Comparison of ENCODE assay signal across 9 cellular contexts in genomic region chr19:18009412-18010066, GRCh38. TPM values are rescaled to one million over a fixed set of nuclear protein-coding genes. Genes with fewer than 3 reads are reported as not detected.
DNase-seq lines count a peak whose midpoint lies in the region; ATAC-seq and TF ChIP-seq lines count a peak whose summit lies in the region.
"Had no signal": no experiment of that assay in that cellular context is flagged by ENCODE, and none has a peak within 500 bp of the region (broad histone marks: within the 10 kb centered on the region; RNA-seq: fewer than 3 reads in every experiment).

No MANE protein-coding gene starts in this region.

- DNase-seq in CD8-positive, alpha-beta memory T cell = no peak
- DNase-seq in PC-3 (peak; percentile 77), psoas muscle (peak; percentile 39 to 66), NCI-H748 (lab: John Stamatoyannopoulos, UW; ENCODE audit: unreplicated experiment) (no peak), pons (ENCODE audit: low spot score) (no peak)
- DNase-seq in central memory CD8-positive, alpha-beta T cell (ENCODE audit: low spot score in 2 of 2) = no peak

- TF ChIP-seq CTCF in PC-3 (conservative IDR thresholded peaks at IDR 0.05; ENCODE audit: low read depth, low read length) (no peak), psoas muscle (IDR thresholded peaks at IDR 0.05) (no peak)

- peaks cover 43% of the 10 kb centered on the region for H3K36me3 ChIP-seq in CD8-positive, alpha-beta memory T cell (ENCODE audit: insufficient read depth, low read length)
- H3K36me3 ChIP-seq in PC-3 (ENCODE audit: low read depth, low read length) (peaks cover 21% of the 10 kb centered on the region; the same call in 1 of the 2 replicates), psoas muscle (ENCODE audit: insufficient read depth in 1 of 2, low read depth in 1 of 2) (peaks cover 9 to 57% of the 10 kb centered on the region in 2 donors)

- H3K4me3 Mint-ChIP-seq in CD8-positive, alpha-beta memory T cell = peak overlapping the region in 4 of 7 donors; percentile 60 to 94 (median 78)
- peak overlapping the region; percentile 95 for H3K4me3 Mint-ChIP-seq in central memory CD8-positive, alpha-beta T cell

- H3K4me2 ChIP-seq in PC-3 (ENCODE audit: low read length) = peak overlapping the region; percentile 88

- H3K9ac ChIP-seq in PC-3 (ENCODE audit: low read length) = no peak overlapping the region

- no peaks in the 10 kb centered on the region for H3K79me2 ChIP-seq in PC-3 (ENCODE audit: low read length)

- ATAC-seq in PC-3 (peak; percentile 52), psoas muscle (peak; percentile 6 to 41 (median 18)), HG03432 (IDR thresholded peaks at IDR 0.05; ENCODE audit: unreplicated experiment) (no peak), HG02571 (IDR thresholded peaks at IDR 0.05; ENCODE audit: unreplicated experiment) (no peak)
- no peak for ATAC-seq in central memory CD8-positive, alpha-beta T cell (replicated peaks; ENCODE audit: extremely low read depth, poor library complexity, severe bottlenecking)

- BruUV-seq in PC-3 (replicated peaks; lab: Mats Ljungman, UMichigan) = no TSS peak

- no peaks in the 10 kb centered on the region for H3K9me2 ChIP-seq in PC-3 (replicated peaks; ENCODE audit: low read length)

- H3K27me3 ChIP-seq in CD8-positive, alpha-beta memory T cell (ENCODE audit: insufficient read depth, low read length, poor library complexity, severe bottlenecking) = no peaks in the 10 kb centered on the region
- H3K27me3 ChIP-seq in PC-3 (ENCODE audit: low read length) (no peaks in the 10 kb centered on the region), psoas muscle (ENCODE audit: insufficient read depth in 3 of 3, low read length in 2 of 3) (no peaks in the 10 kb centered on the region)

- WGBS in psoas muscle, 3 donors = 49 to 83% (median 58%) methylated on average over 37 of the region's 37 CpGs

- H3K27ac ChIP-seq in CD8-positive, alpha-beta memory T cell (ENCODE audit: low read depth, low read length) = no peak overlapping the region
- H3K27ac ChIP-seq in PC-3 (ENCODE audit: low read length) = peak overlapping the region; percentile 28
- H3K27ac ChIP-seq in psoas muscle = peak overlapping the region; percentile 97

- H3K4me1 Mint-ChIP-seq in CD8-positive, alpha-beta memory T cell = peaks cover 28 to 49% (median 48%) of the 10 kb centered on the region in 3 donors
- H3K4me1 Mint-ChIP-seq in central memory CD8-positive, alpha-beta T cell = peaks cover 26% of the 10 kb centered on the region

- POLR2A ChIA-PET in CD8-positive, alpha-beta memory T cell (lab: Charles Lee) = interaction anchor here (0.5 to 2.6 kb wide), 4 partner anchors 12 to 35 kb away, joined by 3 to 9 read pairs (median 5); no protein-coding TSS in a partner anchor
- POLR2A ChIA-PET in PC-3 (lab: Charles Lee; ENCODE audit: unreplicated experiment) = no interaction called here

- intact Hi-C loops in PC-3 (cut with micrococcal nuclease) (no loop called here), psoas muscle (cut with DNase I) (loop anchor here in 1 of 2 donors (10.0 kb wide), 1 partner anchor 145 kb away; the partner anchor contains the start of gene PIK3R2)

- peaks cover 56% of the 10 kb centered on the region for H3K4me1 ChIP-seq in CD8-positive, alpha-beta memory T cell (ENCODE audit: insufficient read depth, low read length)
- H3K4me1 ChIP-seq in PC-3 (ENCODE audit: insufficient read depth, low read length) (peaks cover 25% of the 10 kb centered on the region), psoas muscle (peaks cover 42% of the 10 kb centered on the region)

- H3K27ac Mint-ChIP-seq in CD8-positive, alpha-beta memory T cell = peak overlapping the region in 3 of 8 donors; percentile 89 to 97 (median 89)
- H3K27ac Mint-ChIP-seq in central memory CD8-positive, alpha-beta T cell (ENCODE audit: low read depth) = no peak overlapping the region

- peaks cover 8 to 68% (median 18%) of the 10 kb centered on the region in 3 donors for H3K36me3 Mint-ChIP-seq in CD8-positive, alpha-beta memory T cell
- peaks cover 66% of the 10 kb centered on the region for H3K36me3 Mint-ChIP-seq in central memory CD8-positive, alpha-beta T cell (ENCODE audit: insufficient read depth)

- H3K4me3 ChIP-seq in CD8-positive, alpha-beta memory T cell (ENCODE audit: low read length) = peak overlapping the region; percentile 68
- H3K4me3 ChIP-seq in PC-3 (ENCODE audit: low read length) = peak overlapping the region; percentile 25; the same call in 1 of the 2 replicates
- peak overlapping the region; percentile 85 for H3K4me3 ChIP-seq in psoas muscle

- H4K20me1 ChIP-seq in PC-3 (ENCODE audit: low read length) = no peaks in the 10 kb centered on the region

- CTCF ChIA-PET in CD8-positive, alpha-beta memory T cell (lab: Charles Lee) = interaction anchor here (0.6 to 9.8 kb wide), 5 partner anchors 9 to 77 kb away, joined by 3 to 168 read pairs (median 4); partner anchors contain the start of gene IL12RB1
- CTCF ChIA-PET in PC-3 (lab: Charles Lee) = no interaction called here

- no peaks in the 10 kb centered on the region for H3F3A ChIP-seq in PC-3 (ENCODE audit: low read length, unreplicated experiment)

- H3K9me3 ChIP-seq in CD8-positive, alpha-beta memory T cell (ENCODE audit: low read length) = no peaks in the 10 kb centered on the region
- no peaks in the 10 kb centered on the region for H3K9me3 ChIP-seq in PC-3 (ENCODE audit: low read length)
- no peaks in the 10 kb centered on the region for H3K9me3 ChIP-seq in psoas muscle

- H2AFZ ChIP-seq in PC-3 (ENCODE audit: low read length) = no peak overlapping the region

- H3K9me3 Mint-ChIP-seq in CD8-positive, alpha-beta memory T cell = no peaks in the 10 kb centered on the region
- H3K9me3 Mint-ChIP-seq in central memory CD8-positive, alpha-beta T cell = no peaks in the 10 kb centered on the region

- peaks cover 0 to 2% of the 10 kb centered on the region in 2 donors for H3K27me3 Mint-ChIP-seq in CD8-positive, alpha-beta memory T cell
- no peaks in the 10 kb centered on the region for H3K27me3 Mint-ChIP-seq in central memory CD8-positive, alpha-beta T cell

RNA-seq across cellular contexts. Expression of gene ARRDC2, which starts 1.6 kb away (rescaled TPM):
- 10 to 100 TPM; 33.5 to 37.1 TPM for total RNA-seq in CD8-positive, alpha-beta memory T cell
- 45.8 TPM for polyA plus RNA-seq in CD8-positive, alpha-beta memory T cell
- total RNA-seq in PC-3 (2014; rRNA removed) = 27.7 and 38.5 TPM in 2 replicates
- 100 to 1,000 TPM in 2 of 4 donors, 10 to 100 TPM in 2; 43.4 to 399 (median 98.4) TPM for total RNA-seq in psoas muscle
- polyA plus RNA-seq in psoas muscle = 100 to 1,000 TPM; 173 to 294 (median 281) TPM

RNA-seq across cellular contexts. Expression of gene KCNN1, which starts 42.6 kb away (rescaled TPM):
- total RNA-seq in CD8-positive, alpha-beta memory T cell = under 1 TPM; 0.13 to 0.15 TPM
- polyA plus RNA-seq in CD8-positive, alpha-beta memory T cell = not detected
- total RNA-seq in PC-3 (2014; rRNA removed) (not detected in 2 replicates), psoas muscle (not detected)
- under 1 TPM in 2 of 3 donors, not detected in 1; 0.01 to 0.06 TPM for polyA plus RNA-seq in psoas muscle
- total RNA-seq: subcutaneous adipose tissue had no signal

Comparison
In these comparisons a context has a peak if more than half of its experiments do, and no peak if none do; other contexts are left out.
1. DNase-seq: peak in PC-3 (single experiment) and psoas muscle (2 of 2); none in CD8-positive, alpha-beta memory T cell (0 of 5), central memory CD8-positive, alpha-beta T cell (0 of 2), NCI-H748 (single experiment) and pons (single experiment).
2. H3K4me3 ChIP-seq: peak in every context shown above with its lines; median percentile 85 in psoas muscle; 68 in CD8-positive, alpha-beta memory T cell; 25 in PC-3.
3. ATAC-seq: peak in PC-3 (single experiment) and psoas muscle (4 of 4); none in central memory CD8-positive, alpha-beta T cell (single experiment), HG03432 (single experiment) and HG02571 (single experiment).